20 cellular contexts compared by ENCODE assay signal in the genomic region with DNA sequence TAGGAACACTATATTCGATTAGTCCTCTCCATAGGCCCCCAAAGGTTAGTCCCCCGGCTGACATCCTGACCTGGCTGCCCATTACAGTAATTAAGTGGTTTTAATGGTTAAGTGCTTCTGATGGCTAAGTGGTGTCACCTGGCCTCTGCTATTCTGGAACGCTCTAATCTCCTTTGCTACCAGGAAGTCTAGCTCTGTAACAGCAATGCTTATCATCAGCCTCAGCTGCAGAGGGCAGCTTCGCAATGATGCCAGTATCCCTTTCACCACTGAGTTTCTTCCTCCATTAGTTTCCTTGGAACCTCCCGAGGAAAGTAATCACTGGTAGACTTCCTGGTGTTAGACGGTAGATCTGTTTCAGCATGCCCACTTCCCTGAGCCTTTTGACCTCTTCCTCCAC.
"Had no signal": no experiment of that assay in that cellular context is flagged by ENCODE, and none has a peak within 500 bp of the region (broad histone marks: within the 10 kb centered on the region; RNA-seq: fewer than 3 reads in every experiment).

No MANE protein-coding gene starts in this region.

- H3K9ac ChIP-seq: parathyroid adenoma had no signal

- H3K36me3 ChIP-seq: adrenal gland, breast epithelium, gastrocnemius medialis, lower lobe of right lung had no signal

- H3K27me3 ChIP-seq: adrenal gland, gastrocnemius medialis had no signal

- H3K4me1 ChIP-seq: adrenal gland, breast epithelium, gastrocnemius medialis, lower lobe of right lung, parathyroid adenoma had no signal

- H3K4me3 ChIP-seq: adrenal gland, breast epithelium, gastrocnemius medialis, lower lobe of right lung had no signal

- FAIRE-seq: astrocyte, urothelium cell line had no signal

- H2AFZ ChIP-seq: parathyroid adenoma had no signal

- H3K9me3 ChIP-seq: adrenal gland, breast epithelium, gastrocnemius medialis, lower lobe of right lung had no signal

- ATAC-seq: activated naive CD4-positive, alpha-beta T cell treated with anti-CD3 and anti-CD28 coated beads, Interleukin-2, amount 50 U/mL, for 72 hours; esophagus mucosa; gastrocnemius medialis; lower lobe of right lung; naive thymus-derived CD8-positive, alpha-beta T cell had no signal

- H3K79me2 ChIP-seq: parathyroid adenoma had no signal

- DNase-seq: activated CD4-positive, alpha-beta T cell treated with anti-CD3 and anti-CD28 coated beads for 1 hour; activated CD4-positive, alpha-beta T cell treated with anti-CD3 and anti-CD28 coated beads, Interleukin-2, amount 50 U/mL, for 48 hours; activated gamma-delta T cell; adrenal gland; cerebellar nuclear complex; cortex of kidney; gastrocnemius medialis; left cardiac atrium; lower lobe of right lung; naive thymus-derived CD8-positive, alpha-beta T cell; stimulated activated naive CD4-positive, alpha-beta T cell; T-helper 1 cell; T-helper 9 cell had no signal

- H3K27ac ChIP-seq: adrenal gland, breast epithelium, gastrocnemius medialis, lower lobe of right lung, parathyroid adenoma, VCaP had no signal
